ENCODE assay signal across 27 cellular contexts in the genomic region with DNA sequence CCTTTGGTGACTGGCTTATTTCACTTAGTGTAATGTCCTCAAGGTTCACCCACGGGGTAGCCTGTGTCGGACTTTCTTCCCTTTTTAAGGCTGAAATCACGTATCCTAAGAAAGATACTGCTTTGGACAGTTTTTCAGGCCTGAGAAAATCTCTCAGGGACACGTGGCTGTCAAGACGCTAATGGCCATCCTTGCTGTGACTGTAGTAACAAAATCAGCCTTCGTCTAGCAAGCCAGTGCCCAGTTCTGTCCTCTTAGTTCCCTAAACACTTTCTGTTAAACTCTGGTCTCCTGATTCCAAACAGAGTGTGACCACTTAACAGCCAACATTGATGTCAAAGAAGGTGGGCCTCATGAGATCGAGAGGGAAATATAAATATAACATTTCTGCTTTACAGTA.
"Had no signal": no experiment of that assay in that cellular context is flagged by ENCODE, and none has a peak within 500 bp of the region (broad histone marks: within the 10 kb centered on the region; RNA-seq: fewer than 3 reads in every experiment).

No MANE protein-coding gene starts in this region.

- H3K36me3 ChIP-seq: colonic mucosa, gastrocnemius medialis, heart left ventricle, left lung, neutrophil, pancreas, right atrium auricular region, tibial artery had no signal

- H3K27ac Mint-ChIP-seq: dendritic cell treated with granulocyte-macrophage colony-stimulating factor and Interleukin-4, amounts not matched to agents 40 ng/mL and 50 ng/mL, for 4 days; endodermal cell; naive thymus-derived CD8-positive, alpha-beta T cell; progenitor cell of endocrine pancreas; stimulated activated memory B cell treated with anti-CD40 and anti-IgM and Interleukin-4, amounts not matched to agents 10 μg/mL and 1 μg/mL and 100 μg/mL, for 72 hours; type B pancreatic cell had no signal

- H3K4me1 Mint-ChIP-seq: endodermal cell had no signal

- ATAC-seq: esophagus mucosa; gastrocnemius medialis; heart left ventricle; left cardiac atrium; left lung; naive thymus-derived CD8-positive, alpha-beta T cell; pancreas; sciatic nerve; stimulated activated memory B cell treated with anti-CD40 and anti-IgM and Interleukin-4, amounts not matched to agents 10 μg/mL and 1 μg/mL and 100 μg/mL, for 72 hours; stimulated activated naive CD8-positive, alpha-beta T cell treated with anti-CD3 and anti-CD28 coated beads, Interleukin-15, Interleukin-2, amounts not matched to agents 100 U/mL and 50 U/mL, for 24 hours had no signal

- H3K9me3 ChIP-seq: colonic mucosa, gastrocnemius medialis, heart left ventricle, left lung, neutrophil, pancreas, right atrium auricular region, testis, tibial artery had no signal

- H3K9me3 Mint-ChIP-seq: dendritic cell treated with granulocyte-macrophage colony-stimulating factor and Interleukin-4, amounts not matched to agents 40 ng/mL and 50 ng/mL, for 4 days; endodermal cell; naive thymus-derived CD8-positive, alpha-beta T cell; stimulated activated memory B cell treated with anti-CD40 and anti-IgM and Interleukin-4, amounts not matched to agents 10 μg/mL and 1 μg/mL and 100 μg/mL, for 72 hours had no signal

- H3K4me3 ChIP-seq: colonic mucosa, gastrocnemius medialis, heart left ventricle, hepatocyte, left lung, pancreas, right atrium auricular region, testis, tibial artery had no signal

- H3K27ac ChIP-seq: colonic mucosa, epithelial cell of prostate, gastrocnemius medialis, hepatocyte, left lung, neutrophil, right atrium auricular region, testis, tibial artery had no signal

- H3K36me3 Mint-ChIP-seq: naive thymus-derived CD8-positive, alpha-beta T cell; stimulated activated memory B cell treated with anti-CD40 and anti-IgM and Interleukin-4, amounts not matched to agents 10 μg/mL and 1 μg/mL and 100 μg/mL, for 72 hours had no signal

- DNase-seq: colonic mucosa; effector CD8-positive, alpha-beta T cell; endodermal cell; foreskin fibroblast; gastrocnemius medialis; heart left ventricle; kidney; left cardiac atrium; left lung; mammary epithelial cell; naive thymus-derived CD8-positive, alpha-beta T cell; pancreas; stimulated activated CD4-positive, alpha-beta T cell treated with anti-CD3 and anti-CD28 coated beads, Interleukin-2, amount 100 ng/mL, for 24 hours; stimulated activated CD4-positive, alpha-beta T cell treated with anti-CD3 and anti-CD28 coated beads, Interleukin-4, amount 100 ng/mL, for 4 hours; stimulated activated naive CD8-positive, alpha-beta T cell treated with anti-CD3 and anti-CD28 coated beads, Interleukin-15, Interleukin-2, amounts not matched to agents 100 U/mL and 50 U/mL, for 24 hours; testis; tibial artery had no signal

- H3K4me1 ChIP-seq: colonic mucosa, gastrocnemius medialis, left lung, pancreas, right atrium auricular region, testis had no signal

- H3K4me3 Mint-ChIP-seq: dendritic cell treated with granulocyte-macrophage colony-stimulating factor and Interleukin-4, amounts not matched to agents 40 ng/mL and 50 ng/mL, for 4 days; endodermal cell; naive thymus-derived CD8-positive, alpha-beta T cell; stimulated activated memory B cell treated with anti-CD40 and anti-IgM and Interleukin-4, amounts not matched to agents 10 μg/mL and 1 μg/mL and 100 μg/mL, for 72 hours; type B pancreatic cell had no signal

- H3K4me2 ChIP-seq: hepatocyte had no signal

- H3K27me3 ChIP-seq: colonic mucosa, gastrocnemius medialis, left lung, pancreas, right atrium auricular region, testis had no signal
